8 cellular contexts compared by ENCODE assay signal in genomic region chr1:112369389-112370285, GRCh38. TPM values are rescaled to one million over a fixed set of nuclear protein-coding genes. Genes with fewer than 3 reads are reported as not detected.
DNase-seq lines count a peak whose midpoint lies in the region; ATAC-seq, FAIRE-seq and TF ChIP-seq lines count a peak whose summit lies in the region.

No MANE protein-coding gene starts in this region.

- no peaks in the 10 kb centered on the region for H3K9me3 Mint-ChIP-seq in activated CD4-positive, alpha-beta T cell treated with anti-CD3 and anti-CD28 coated beads, Interleukin-2, amount 10 ng/mL, durations not matched to agents 7 days and 5 days

- peaks cover 2% of the 10 kb centered on the region for H3K4me1 Mint-ChIP-seq in activated CD4-positive, alpha-beta T cell treated with anti-CD3 and anti-CD28 coated beads, Interleukin-2, amount 10 ng/mL, durations not matched to agents 7 days and 5 days

- FAIRE-seq in GM19239 (lab: Jason Lieb, UNC), result peak; percentile 90

- TF ChIP-seq CTCF in choroid plexus epithelial cell (conservative IDR thresholded peaks at IDR 0.05; ENCODE audit: low read depth, low read length), result peak; percentile 99
- peak in 1 of 3 donors; percentile 84 for TF ChIP-seq CTCF in lower leg skin (IDR thresholded peaks at IDR 0.05)

- no peak overlapping the region for H3K4me3 ChIP-seq in choroid plexus epithelial cell (ENCODE audit: low read depth, low read length)
- no peak overlapping the region for H3K4me3 ChIP-seq in lower leg skin (ENCODE audit: low read depth, poor library complexity, severe bottlenecking)

- intact Hi-C loops in lower leg skin (cut with DNase I; ENCODE audit: low total_unique reads), result no loop called here

- H3K27me3 Mint-ChIP-seq in activated CD4-positive, alpha-beta T cell treated with anti-CD3 and anti-CD28 coated beads, Interleukin-2, amount 10 ng/mL, durations not matched to agents 7 days and 5 days, result peaks cover 52% of the 10 kb centered on the region

- no peak for TF ChIP-seq POLR2A in lower leg skin (IDR thresholded peaks at IDR 0.05)

- DNase-seq in C1 segment of cervical spinal cord (lab: John Stamatoyannopoulos, UW), result peak in 13 of 14 donors; percentile 31 to 84 (median 72)
- DNase-seq in GM19239 (ENCODE audit: insufficient read length, low spot score), result peak; percentile 67
- DNase-seq in NCI-H526 (lab: John Stamatoyannopoulos, UW), result peak; percentile 68 to 94
- peak; percentile 84 for DNase-seq in activated CD4-positive, alpha-beta T cell treated with anti-CD3 and anti-CD28 coated beads, Interleukin-2, amount 10 ng/mL, durations not matched to agents 7 days and 5 days
- DNase-seq in choroid plexus epithelial cell (ENCODE audit: low read depth), result peak; percentile 88
- DNase-seq in lower leg skin (ENCODE audit: low spot score in 2 of 2), result peak; percentile 81 to 97
- DNase-seq in stimulated activated CD4-positive, alpha-beta T cell treated with anti-CD3 and anti-CD28 coated beads, TNF-alpha, amount 100 ng/mL, for 24 hours (ENCODE audit: low read depth in 3 of 3), result peak; percentile 70 to 85 (median 71)

- no peaks in the 10 kb centered on the region for H3K36me3 Mint-ChIP-seq in activated CD4-positive, alpha-beta T cell treated with anti-CD3 and anti-CD28 coated beads, Interleukin-2, amount 10 ng/mL, durations not matched to agents 7 days and 5 days (ENCODE audit: low read depth)

- CTCF ChIA-PET in activated CD4-positive, alpha-beta T cell treated with anti-CD3 and anti-CD28 coated beads, Interleukin-2, amount 10 ng/mL, durations not matched to agents 7 days and 5 days (lab: Charles Lee), result interaction anchor here (0.6 to 1.8 kb wide), 4 partner anchors 9 to 26 kb away, joined by 3 to 6 read pairs (median 4); no protein-coding TSS in a partner anchor

- no peak overlapping the region for H3K4me3 Mint-ChIP-seq in activated CD4-positive, alpha-beta T cell treated with anti-CD3 and anti-CD28 coated beads, Interleukin-2, amount 10 ng/mL, durations not matched to agents 7 days and 5 days

- H3K27ac Mint-ChIP-seq in activated CD4-positive, alpha-beta T cell treated with anti-CD3 and anti-CD28 coated beads, Interleukin-2, amount 10 ng/mL, durations not matched to agents 7 days and 5 days, result no peak overlapping the region

- POLR2A ChIA-PET in activated CD4-positive, alpha-beta T cell treated with anti-CD3 and anti-CD28 coated beads, Interleukin-2, amount 10 ng/mL, durations not matched to agents 7 days and 5 days (lab: Charles Lee), result no interaction called here

- 21% methylated on average over 16 of the region's 16 CpGs for WGBS in lower leg skin, 2 donors

- peak; percentile 91 for ATAC-seq in HG03432 (IDR thresholded peaks at IDR 0.05; ENCODE audit: unreplicated experiment)

RNA-seq across cellular contexts. Expression of gene CTTNBP2NL, which starts 26.4 kb away (rescaled TPM):
- total RNA-seq in activated CD4-positive, alpha-beta T cell treated with anti-CD3 and anti-CD28 coated beads, Interleukin-2, amount 10 ng/mL, durations not matched to agents 7 days and 5 days, result 1 to 10 TPM in 1 of 2 experiments, under 1 TPM in 1; 0.84 to 1.2 TPM
- 10 to 100 TPM; 53.5 to 66.6 (median 59.6) TPM for total RNA-seq in lower leg skin

Comparison
In these comparisons a context has a peak if more than half of its experiments do, and no peak if none do; other contexts are left out.
1. RNA of gene CTTNBP2NL, which starts 26.4 kb away (total RNA-seq): 53.5 to 66.6 TPM in lower leg skin; 0.84 to 1.2 TPM in activated CD4-positive, alpha-beta T cell treated with anti-CD3 and anti-CD28 coated beads, Interleukin-2, amount 10 ng/mL, durations not matched to agents 7 days and 5 days; every median in the first group is over 10 times any median in the second.
2. Peak in every context shown above with its lines, with median percentiles within 50 percentile points of each other: DNase-seq.